ENCODE assay signal across 8 cellular contexts in genomic region chr2:241703128-241703604, GRCh38. TPM values are rescaled to one million over a fixed set of nuclear protein-coding genes. Genes with fewer than 3 reads are reported as not detected.
DNase-seq lines count a peak whose midpoint lies in the region; ATAC-seq and TF ChIP-seq lines count a peak whose summit lies in the region.

No MANE protein-coding gene starts in this region.

- H3K36me3 Mint-ChIP-seq in activated CD4-positive, alpha-beta T cell treated with anti-CD3 and anti-CD28 coated beads for 36 hours (ENCODE audit: low read depth), result peaks cover 36% of the 10 kb centered on the region

- DNase-seq in activated CD4-positive, alpha-beta T cell treated with anti-CD3 and anti-CD28 coated beads for 36 hours, result no peak
- no peak for DNase-seq in activated CD4-positive, alpha-beta T cell treated with anti-CD3 and anti-CD28 coated beads, Interleukin-2, amount 50 U/mL, for 48 hours
- DNase-seq in fibroblast of the aortic adventitia (ENCODE audit: low read depth) (peak; percentile 27), GM13976 (ENCODE audit: low spot score) (no peak)

- no peaks in the 10 kb centered on the region for H3K27me3 Mint-ChIP-seq in activated CD4-positive, alpha-beta T cell treated with anti-CD3 and anti-CD28 coated beads for 36 hours

- no peak overlapping the region for H3K9ac ChIP-seq in rectal smooth muscle tissue (ENCODE audit: low read length)

- H3K4me3 ChIP-seq in fibroblast of the aortic adventitia (ENCODE audit: low read depth, low read length) (peak overlapping the region; percentile 84), rectal smooth muscle tissue (ENCODE audit: low read length) (peak overlapping the region; percentile 80)

- no peaks in the 10 kb centered on the region for H3K9me3 Mint-ChIP-seq in activated CD4-positive, alpha-beta T cell treated with anti-CD3 and anti-CD28 coated beads for 36 hours (ENCODE audit: low read depth)

- no peaks in the 10 kb centered on the region for H3K27me3 ChIP-seq in rectal smooth muscle tissue (ENCODE audit: control insufficient read depth, insufficient read depth, low read length)

- no peak for ATAC-seq in activated CD4-positive, alpha-beta T cell treated with anti-CD3 and anti-CD28 coated beads for 36 hours
- ATAC-seq in SK-N-SH treated with all-trans-retinoic acid at 6 μM for 48 hours (peak; percentile 32), GM18867 (IDR thresholded peaks at IDR 0.05; ENCODE audit: unreplicated experiment) (no peak), HG02938 (IDR thresholded peaks at IDR 0.05; ENCODE audit: unreplicated experiment) (no peak)

- H3K27ac ChIP-seq in rectal smooth muscle tissue (ENCODE audit: low read depth, low read length), result no peak overlapping the region

- H3K4me3 Mint-ChIP-seq in activated CD4-positive, alpha-beta T cell treated with anti-CD3 and anti-CD28 coated beads for 36 hours, result peak overlapping the region; percentile 86

- peak; percentile 26 for TF ChIP-seq CTCF in fibroblast of the aortic adventitia (IDR thresholded peaks at IDR 0.05; ENCODE audit: insufficient read depth, low read length)
- TF ChIP-seq CTCF in GM13976 (IDR thresholded peaks at IDR 0.05; ENCODE audit: borderline replicate concordance, control extremely low read depth, extremely low read depth, insufficient read depth, missing control alignments), result no peak

- intact Hi-C loops in activated CD4-positive, alpha-beta T cell treated with anti-CD3 and anti-CD28 coated beads for 36 hours (cut with DNase I, micrococcal nuclease), result loop anchor here in 1 of 2 experiments (5.0 kb wide), 1 partner anchor 346 kb away; the partner anchor contains the start of gene FARP2

- CTCF ChIA-PET in activated CD4-positive, alpha-beta T cell treated with anti-CD3 and anti-CD28 coated beads for 36 hours (lab: Charles Lee), result interaction anchor here (0.6 to 6.0 kb wide), 8 partner anchors 15 to 418 kb away, joined by 3 to 33 read pairs (median 4); partner anchors contain the start of genes D2HGDH and DTYMK

- H3K4me1 Mint-ChIP-seq in activated CD4-positive, alpha-beta T cell treated with anti-CD3 and anti-CD28 coated beads for 36 hours, result peaks cover 29% of the 10 kb centered on the region

- peaks cover 3% of the 10 kb centered on the region for H3K4me1 ChIP-seq in rectal smooth muscle tissue (ENCODE audit: control insufficient read depth, insufficient read depth, low read length)

- in situ Hi-C loops in GM13976 (cut with MboI; ENCODE audit: low sequenced_read_pairs, unreplicated experiment), result no loop called here

- H3K27ac Mint-ChIP-seq in activated CD4-positive, alpha-beta T cell treated with anti-CD3 and anti-CD28 coated beads for 36 hours, result peak overlapping the region; percentile 75

- POLR2A ChIA-PET in activated CD4-positive, alpha-beta T cell treated with anti-CD3 and anti-CD28 coated beads for 36 hours (lab: Charles Lee), result interaction anchor here (0.6 to 1.1 kb wide), 3 partner anchors 27 to 279 kb away, joined by 3 to 4 read pairs (median 3); no protein-coding TSS in a partner anchor

- H3K36me3 ChIP-seq in rectal smooth muscle tissue (ENCODE audit: control insufficient read depth, insufficient read depth, low read length), result peaks cover 7% of the 10 kb centered on the region

TF ChIP-seq in SK-N-SH treated with all-trans-retinoic acid at 6 μM for 48 hours, 23 proteins besides CTCF, POLR2A, EP300 and RAD21:
- TF ChIP-seq ARNTL (CRISPR knock-in tag; IDR thresholded peaks at IDR 0.05; ENCODE audit: borderline replicate concordance, low read depth), result no peak
- no peak for TF ChIP-seq ZNF565 (CRISPR knock-in tag; conservative IDR thresholded peaks at IDR 0.05; ENCODE audit: low read depth)

RNA-seq across cellular contexts. Expression of gene ING5, which starts 1.3 kb away (rescaled TPM):
- 10 to 100 TPM; 38.4 to 39.7 TPM for total RNA-seq in activated CD4-positive, alpha-beta T cell treated with anti-CD3 and anti-CD28 coated beads for 36 hours
- total RNA-seq in fibroblast of the aortic adventitia (ENCODE audit: low replicate concordance), result 14.6 and 29.2 TPM in 2 replicates

RNA-seq across cellular contexts. Expression of gene DTYMK, which starts 16.6 kb away (rescaled TPM):
- 10 to 100 TPM; 79.8 to 93.1 TPM for total RNA-seq in activated CD4-positive, alpha-beta T cell treated with anti-CD3 and anti-CD28 coated beads for 36 hours
- 12.8 and 41.8 TPM in 2 replicates for total RNA-seq in fibroblast of the aortic adventitia (ENCODE audit: low replicate concordance)

RNA-seq across cellular contexts. Expression of gene D2HGDH, which starts 31.3 kb away (rescaled TPM):
- 10 to 100 TPM; 18.2 to 34.1 TPM for total RNA-seq in activated CD4-positive, alpha-beta T cell treated with anti-CD3 and anti-CD28 coated beads for 36 hours
- total RNA-seq in fibroblast of the aortic adventitia (ENCODE audit: low replicate concordance), result 9.3 and 44.1 TPM in 2 replicates
